16 cellular contexts compared by ENCODE assay signal in the genomic region with DNA sequence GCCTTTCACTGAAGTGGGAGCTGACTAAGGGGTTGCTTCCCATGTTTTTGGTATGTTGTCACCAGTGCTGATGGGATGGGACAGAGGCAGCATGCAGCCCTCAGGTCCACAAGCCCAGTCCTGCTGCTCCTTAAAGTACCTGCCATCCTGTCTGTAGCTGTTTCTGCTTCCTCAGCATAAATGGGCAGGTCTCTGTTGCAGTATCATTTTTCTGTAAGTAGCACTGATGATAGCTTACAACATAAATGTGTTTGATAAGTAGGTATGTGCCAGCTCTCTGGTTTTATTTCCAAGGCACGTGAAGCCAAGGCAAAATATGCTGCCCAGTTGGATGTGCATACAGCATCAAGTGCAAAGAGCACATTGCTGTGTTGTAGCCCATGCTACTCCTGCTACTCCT.
"Had no signal": no experiment of that assay in that cellular context is flagged by ENCODE, and none has a peak within 500 bp of the region (broad histone marks: within the 10 kb centered on the region; RNA-seq: fewer than 3 reads in every experiment).

No MANE protein-coding gene starts in this region.

- H3K9me3 Mint-ChIP-seq: naive thymus-derived CD4-positive, alpha-beta T cell had no signal

- ATAC-seq: left cardiac atrium; naive thymus-derived CD4-positive, alpha-beta T cell; upper lobe of right lung had no signal

- H3K4me3 ChIP-seq: esophagus squamous epithelium, ovary, right atrium auricular region, tibial nerve, upper lobe of right lung had no signal

- H3K9me3 ChIP-seq: esophagus squamous epithelium, ovary, right atrium auricular region, tibial nerve, upper lobe of right lung had no signal

- H3K27me3 Mint-ChIP-seq: naive thymus-derived CD4-positive, alpha-beta T cell had no signal

- FAIRE-seq: kidney, small intestine had no signal

- H3K27ac ChIP-seq: epithelial cell of prostate, ovary, right atrium auricular region, upper lobe of right lung had no signal

- H3K27me3 ChIP-seq: esophagus squamous epithelium, ovary, right atrium auricular region, tibial nerve, upper lobe of right lung had no signal

- H3K36me3 ChIP-seq: ovary had no signal

- DNase-seq: effector memory CD4-positive, alpha-beta T cell; esophagus squamous epithelium; foreskin fibroblast; kidney; left cardiac atrium; mesendoderm; naive thymus-derived CD4-positive, alpha-beta T cell; nucleus accumbens; ovary; small intestine; stimulated activated CD4-positive, alpha-beta T cell treated with anti-CD3 and anti-CD28 coated beads, Interleukin-12 subunit alpha, Interleukin-12 subunit beta, amount 100 ng/mL, for 4 hours; stimulated activated naive CD4-positive, alpha-beta T cell treated with Interleukin-2 at 50 U/mL for 16 hours; upper lobe of right lung had no signal
